In the genomic region with DNA sequence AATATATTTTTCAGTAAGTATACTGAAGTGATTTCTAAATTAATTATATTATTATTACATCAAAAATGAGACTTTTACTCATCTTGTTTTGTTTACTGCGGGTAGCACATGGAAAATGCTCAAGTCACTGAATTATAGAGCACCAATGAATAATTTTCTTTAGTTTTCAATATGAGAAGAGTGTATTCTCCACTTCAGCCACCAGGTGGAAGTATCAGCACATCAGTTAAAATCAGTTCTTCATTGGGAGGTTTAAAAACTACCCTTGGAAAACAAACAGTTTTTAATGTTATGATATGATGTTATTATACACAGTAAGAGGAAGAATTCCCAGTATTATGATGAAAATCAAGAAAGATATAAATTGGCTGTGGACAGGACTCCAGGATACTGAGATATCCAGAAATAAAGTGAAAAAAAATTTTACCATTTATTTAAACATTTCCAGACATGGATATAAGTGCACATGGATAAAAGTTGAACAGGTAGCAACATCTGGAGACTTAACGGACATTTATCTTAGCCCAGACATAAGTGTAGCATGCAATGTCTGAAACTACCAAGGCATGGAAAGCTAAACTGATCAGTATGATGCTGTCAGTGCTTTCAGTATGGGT, we compare ENCODE assay signal across 8 cellular contexts.
A peak's percentile ranks its signal among the peaks of the same experiment; 100 is the strongest.
DNase-seq lines count a peak whose midpoint lies in the region; ATAC-seq, FAIRE-seq and TF ChIP-seq lines count a peak whose summit lies in the region.

No MANE protein-coding gene starts in this region.

- H3K27me3 ChIP-seq in bronchial epithelial cell (ENCODE audit: control insufficient read depth, insufficient read depth, low read length): no peaks in the 10 kb centered on the region

- FAIRE-seq in bronchial epithelial cell (lab: Jason Lieb, UNC): no peak

- no peaks in the 10 kb centered on the region for H3K36me3 ChIP-seq in bronchial epithelial cell (ENCODE audit: control insufficient read depth, insufficient read depth, low read length)

- DNase-seq in EH (ENCODE audit: low read depth) (peak; percentile 41), NCI-H446 (lab: John Stamatoyannopoulos, UW) (peak; percentile 42 to 72), bronchial epithelial cell (ENCODE audit: low read depth) (peak; percentile 45), medulla oblongata (ENCODE audit: extremely low spot score) (peak; percentile 81)
- DNase-seq in activated T-cell treated with anti-CD3 and anti-CD28 coated beads, Interleukin-2, amount 50 U/mL, for 48 hours: no peak
- no peak for DNase-seq in stimulated activated naive CD4-positive, alpha-beta T cell treated with Interleukin-2 at 50 U/mL for 16 hours (lab: John Stamatoyannopoulos, UW)

- peak; percentile 54 for ATAC-seq in HG02759 (IDR thresholded peaks at IDR 0.05; ENCODE audit: unreplicated experiment)
- ATAC-seq in HG02571 (IDR thresholded peaks at IDR 0.05; ENCODE audit: unreplicated experiment): no peak

- TF ChIP-seq CTCF in bronchial epithelial cell (IDR thresholded peaks at IDR 0.05; ENCODE audit: insufficient read depth, low read length, severe bottlenecking): peak; percentile 41

- H3K4me3 ChIP-seq in bronchial epithelial cell (ENCODE audit: low read depth, low read length): no peak overlapping the region

Comparison
In these comparisons a context has a peak if more than half of its experiments do, and no peak if none do; other contexts are left out.
1. DNase-seq: peak in EH (single experiment), NCI-H446 (2 of 2), bronchial epithelial cell (single experiment) and medulla oblongata (single experiment); none in activated T-cell treated with anti-CD3 and anti-CD28 coated beads, Interleukin-2, amount 50 U/mL, for 48 hours (0 of 2) and stimulated activated naive CD4-positive, alpha-beta T cell treated with Interleukin-2 at 50 U/mL for 16 hours (single experiment).